Comparison of ENCODE assay signal across 22 cellular contexts in genomic region chr12:51866762-51867161, GRCh38. TPM values are rescaled to one million over a fixed set of nuclear protein-coding genes. Genes with fewer than 3 reads are reported as not detected.
DNase-seq lines count a peak whose midpoint lies in the region; ATAC-seq, FAIRE-seq and TF ChIP-seq lines count a peak whose summit lies in the region.
"Had no signal": no experiment of that assay in that cellular context is flagged by ENCODE, and none has a peak within 500 bp of the region (broad histone marks: within the 10 kb centered on the region; RNA-seq: fewer than 3 reads in every experiment).

No MANE protein-coding gene starts in this region.

- no peak overlapping the region for H3K27ac ChIP-seq in right lobe of liver

- peak; percentile 41 to 68 (median 58) for ATAC-seq in right lobe of liver
- ATAC-seq in HG02623 (IDR thresholded peaks at IDR 0.05; ENCODE audit: unreplicated experiment): no peak
- ATAC-seq: SK-N-SH treated with all-trans-retinoic acid at 6 μM for 48 hours had no signal

- H3K36me3 ChIP-seq in right lobe of liver: no peaks in the 10 kb centered on the region

- peaks cover 0 to 21% (median 0%) of the 10 kb centered on the region in 4 donors for H3K4me1 ChIP-seq in right lobe of liver

- TF ChIP-seq POLR2A in right lobe of liver (IDR thresholded peaks at IDR 0.05): no peak

- FAIRE-seq in G401.6 (lab: Jason Lieb, UNC) (peak; percentile 52), HTR-8/SVneo (lab: Jason Lieb, UNC) (no peak)
- FAIRE-seq: D721Med, GM12891 had no signal

- no peaks in the 10 kb centered on the region for H3K9me3 ChIP-seq in right lobe of liver

- DNase-seq in NCI-H2029 (lab: John Stamatoyannopoulos, UW): peak; percentile 9
- DNase-seq in NCI-H2029 treated with DMSO at 0.1 percent for 48 hours (lab: John Stamatoyannopoulos, UW): no peak
- peak; percentile 55 for DNase-seq in NCI-H2171 treated with DMSO at 0.1 percent for 48 hours (lab: John Stamatoyannopoulos, UW)
- peak; percentile 64 to 77 (median 76) for DNase-seq in right lobe of liver
- no peak for DNase-seq in NAMALWA (ENCODE audit: low spot score)
- no peak for DNase-seq in HTR-8/SVneo (ENCODE audit: insufficient read length, low spot score)
- DNase-seq: DND-41; GF-D8; NCI-H1436 treated with DMSO at 0.1 percent for 48 hours; NCI-H524; NK-92 treated with Interleukin-12 subunit alpha and Interleukin-12 subunit beta, amount 100 ng/mL, for 24 hours; SHP77; T-helper 1 cell had no signal

- no peaks in the 10 kb centered on the region for H3K27me3 ChIP-seq in right lobe of liver

- 73% methylated on average over 8 of the region's 8 CpGs for WGBS in right lobe of liver (ENCODE audit: insufficient coverage, low coverage, low lambda C conversion rate, missing lambda C conversion rate)

- no peak overlapping the region for H3K4me3 ChIP-seq in right lobe of liver

- intact Hi-C loops in right lobe of liver (cut with DNase I): no loop called here

- no peak for TF ChIP-seq CTCF in right lobe of liver (IDR thresholded peaks at IDR 0.05)

RNA-seq across cellular contexts. Expression of gene FIGNL2, which starts 18.2 kb away (rescaled TPM):
- 1 to 10 TPM in 2 of 6 experiments, under 1 TPM in 4; 0.14 to 1.8 (median 0.55) TPM for total RNA-seq in right lobe of liver
- total RNA-seq: OCI-LY7 had no signal

RNA-seq across cellular contexts. Expression of gene ANKRD33, which starts 21.1 kb away (rescaled TPM):
- total RNA-seq in right lobe of liver: 10 to 100 TPM in 1 of 6 experiments, 1 to 10 TPM in 2, not detected in 3; 1.1 to 10.5 (median 2.1) TPM
- total RNA-seq: A172; CD8-positive, alpha-beta memory T cell; HT1080; OCI-LY7 had no signal

RNA-seq across cellular contexts. Expression of gene ACVRL1, which starts 40.5 kb away (rescaled TPM):
- 10 to 100 TPM in 1 of 6 experiments, 1 to 10 TPM in 5; 2.9 to 10.7 (median 6.2) TPM for total RNA-seq in right lobe of liver
- total RNA-seq: OCI-LY7 had no signal

Comparison
In these comparisons a context has a peak if more than half of its experiments do, and no peak if none do; other contexts are left out.
1. DNase-seq: peak in NCI-H2029 (single experiment), NCI-H2171 treated with DMSO at 0.1 percent for 48 hours (single experiment) and right lobe of liver (3 of 3); none in NCI-H2029 treated with DMSO at 0.1 percent for 48 hours (single experiment), NAMALWA (single experiment) and HTR-8/SVneo (single experiment).